Comparison of ENCODE assay signal across 21 cellular contexts in the genomic region with DNA sequence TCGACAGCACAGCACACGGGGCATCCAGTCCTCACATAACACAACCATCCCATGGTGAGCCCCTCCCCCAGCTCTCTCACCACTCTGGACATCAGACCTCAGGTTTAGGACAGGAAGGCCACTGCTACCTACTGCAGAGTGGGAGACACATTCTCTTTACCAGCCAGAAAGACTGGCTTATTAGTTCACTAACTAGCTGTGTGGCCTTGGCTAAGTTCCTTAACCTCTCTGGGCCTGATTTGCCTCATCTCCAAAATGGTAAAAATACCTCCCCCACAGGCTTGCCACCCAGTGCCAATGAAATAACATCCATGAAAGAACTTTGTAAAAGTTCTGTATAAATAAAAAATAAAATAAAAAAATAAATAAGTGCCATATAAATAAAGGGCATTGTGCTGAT. TPM values are rescaled to one million over a fixed set of nuclear protein-coding genes. Genes with fewer than 3 reads are reported as not detected.
DNase-seq lines count a peak whose midpoint lies in the region; ATAC-seq, FAIRE-seq and TF ChIP-seq lines count a peak whose summit lies in the region.
"Had no signal": no experiment of that assay in that cellular context is flagged by ENCODE, and none has a peak within 500 bp of the region (broad histone marks: within the 10 kb centered on the region; RNA-seq: fewer than 3 reads in every experiment).

No MANE protein-coding gene starts in this region.

- no peaks in the 10 kb centered on the region for H4K20me1 ChIP-seq in HepG2 (ENCODE audit: insufficient read depth, low read length)
- no peaks in the 10 kb centered on the region; the same call in 1 of the 2 replicates for H4K20me1 ChIP-seq in K562 (replicated peaks; ENCODE audit: control insufficient read depth, insufficient read depth, low read length)

- H2AFZ ChIP-seq in HepG2 (ENCODE audit: low read length), result no peak overlapping the region
- H2AFZ ChIP-seq in K562 (ENCODE audit: low read depth, low read length), result no peak overlapping the region
- H2AFZ ChIP-seq: GM23338 had no signal

- H3K9ac ChIP-seq in HepG2 (ENCODE audit: insufficient read depth, low read depth, low read length) (no peak overlapping the region), K562 (ENCODE audit: insufficient read depth in 1 of 2, low read depth in 2 of 2, low read length in 2 of 2) (no peak overlapping the region), kidney (ENCODE audit: low read length in 2 of 2) (no peak overlapping the region)

- TF ChIP-seq RAD21 in HepG2 (CRISPR knock-in tag; IDR thresholded peaks at IDR 0.05), result no peak
- no peak for TF ChIP-seq RAD21 in K562 (CRISPR knock-in tag; conservative IDR thresholded peaks at IDR 0.05 in 1 of 2, IDR thresholded peaks at IDR 0.05 in 1 of 2)

- FAIRE-seq in HepG2 (lab: Jason Lieb, UNC), result no peak
- no peak for FAIRE-seq in K562 (lab: Jason Lieb, UNC)
- FAIRE-seq in kidney (lab: Jason Lieb, UNC), result no peak
- FAIRE-seq: D721Med, GM12891, GM18507, H54 had no signal

- DNase-seq in HepG2 (ENCODE audit: low spot score), result no peak
- no peak for DNase-seq in right lobe of liver
- DNase-seq in K562 (ENCODE audit: extremely low read depth in 1 of 4, low spot score in 3 of 4), result no peak
- peak; percentile 14 for DNase-seq in kidney
- DNase-seq in G401 (ENCODE audit: low spot score), result no peak
- DNase-seq: 8988T; C1 segment of cervical spinal cord; CD4-positive, alpha-beta memory T cell; DMS 273 treated with DMSO at 0.1 percent for 48 hours; DMS79; EL; GF-D8 had no signal

- no peak overlapping the region for H3K27ac ChIP-seq in HepG2 (ENCODE audit: extremely low read length, insufficient read depth, low read length)
- no peak overlapping the region for H3K27ac ChIP-seq in right lobe of liver
- no peak overlapping the region for H3K27ac ChIP-seq in K562 (ENCODE audit: extremely low read depth, low read depth, low read length)
- no peak overlapping the region for H3K27ac ChIP-seq in kidney (ENCODE audit: low read depth in 2 of 2, low read length in 2 of 2)

- H3K79me2 ChIP-seq in HepG2 (ENCODE audit: insufficient read depth, low read length) (no peaks in the 10 kb centered on the region), K562 (ENCODE audit: control insufficient read depth, insufficient read depth, low read length) (no peaks in the 10 kb centered on the region)

- no peak overlapping the region for H3K4me2 ChIP-seq in HepG2 (ENCODE audit: low read depth, low read length)
- H3K4me2 ChIP-seq in K562 (ENCODE audit: insufficient read depth, low read length), result no peak overlapping the region
- H3K4me2 ChIP-seq: GM23338 had no signal

- H3K36me3 ChIP-seq in HepG2 (replicated peaks in 1 of 2; ENCODE audit: control insufficient read depth in 1 of 2, insufficient read depth in 2 of 2, low read length in 2 of 2) (no peaks in the 10 kb centered on the region), right lobe of liver (no peaks in the 10 kb centered on the region), K562 (ENCODE audit: control insufficient read depth, insufficient read depth, low read length) (no peaks in the 10 kb centered on the region), kidney (ENCODE audit: control insufficient read depth in 1 of 2, insufficient read depth in 2 of 2, low read length in 2 of 2) (peaks cover 0 to 4% of the 10 kb centered on the region in 2 donors)
- H3K36me3 ChIP-seq: HAP-1 had no signal

- H3K4me1 ChIP-seq in HepG2 (ENCODE audit: insufficient read depth, low read length), result no peaks in the 10 kb centered on the region
- no peaks in the 10 kb centered on the region for H3K4me1 ChIP-seq in right lobe of liver
- no peaks in the 10 kb centered on the region for H3K4me1 ChIP-seq in K562 (replicated peaks in 1 of 2; ENCODE audit: control insufficient read depth in 2 of 2, insufficient read depth in 2 of 2, low read length in 2 of 2)
- H3K4me1 ChIP-seq in kidney (ENCODE audit: control insufficient read depth in 1 of 2, insufficient read depth in 1 of 2, low read depth in 1 of 2, low read length in 2 of 2), result peaks cover 0 to 7% of the 10 kb centered on the region in 2 donors
- H3K4me1 ChIP-seq: HAP-1 had no signal

- H3K4me3 ChIP-seq in HepG2 (replicated peaks in 1 of 3; ENCODE audit: insufficient read depth in 1 of 3, low read depth in 2 of 3, low read length in 3 of 3) (no peak overlapping the region), right lobe of liver (no peak overlapping the region), K562 (no peak overlapping the region), kidney (ENCODE audit: low read length in 2 of 2) (no peak overlapping the region)
- H3K4me3 ChIP-seq: GM23338, HAP-1 had no signal

- H3K9me1 ChIP-seq in K562 (ENCODE audit: control insufficient read depth, insufficient read depth, low read length), result no peaks in the 10 kb centered on the region

- BruUV-seq in HepG2 (replicated peaks; lab: Mats Ljungman, UMichigan) (no TSS peak), K562 (replicated peaks; lab: Mats Ljungman, UMichigan) (no TSS peak)

- TF ChIP-seq EP300 in HepG2 (IDR thresholded peaks at IDR 0.05; ENCODE audit: low read depth in 2 of 2, low read length in 2 of 2), result no peak
- no peak for TF ChIP-seq EP300 in HepG2 (CRISPR knock-in tag; IDR thresholded peaks at IDR 0.05; ENCODE audit: borderline replicate concordance)
- TF ChIP-seq EP300 in K562 (IDR thresholded peaks at IDR 0.05; ENCODE audit: low read length), result no peak

- peaks cover 0 to 1% of the 10 kb centered on the region in 2 experiments; a peak in 2 of 5 replicates for H3K27me3 ChIP-seq in HepG2 (ENCODE audit: control insufficient read depth in 1 of 2, insufficient read depth in 2 of 2, low read length in 2 of 2)
- no peaks in the 10 kb centered on the region for H3K27me3 ChIP-seq in right lobe of liver
- peaks cover 13 to 46% of the 10 kb centered on the region in 2 experiments; a peak in 4 of 5 replicates for H3K27me3 ChIP-seq in K562 (ENCODE audit: control insufficient read depth in 2 of 2, insufficient read depth in 2 of 2, low read length in 2 of 2)

- POLR2A ChIA-PET in HepG2 (lab: Yijun Ruan, JAX), result no interaction called here
- POLR2A ChIA-PET in K562 (lab: Yijun Ruan, JAX), result interaction anchor here (0.7 to 1.0 kb wide), 2 partner anchors 9 to 20 kb away, joined by 3 to 4 read pairs; no protein-coding TSS in a partner anchor

- ATAC-seq in HepG2, result no peak
- no peak for ATAC-seq in right lobe of liver
- no peak for ATAC-seq in K562
- ATAC-seq in HG03159 (IDR thresholded peaks at IDR 0.05; ENCODE audit: unreplicated experiment), result no peak
- ATAC-seq: GM23338 had no signal

- H3K9me3 ChIP-seq in HepG2 (ENCODE audit: low read length) (no peaks in the 10 kb centered on the region), right lobe of liver (no peaks in the 10 kb centered on the region), K562 (replicated peaks; ENCODE audit: control insufficient read depth, insufficient read depth, low read depth, low read length) (no peaks in the 10 kb centered on the region), kidney (ENCODE audit: control insufficient read depth in 1 of 2, low read length in 2 of 2) (no peaks in the 10 kb centered on the region)
- H3K9me3 ChIP-seq: HAP-1 had no signal

- CTCF ChIA-PET in HepG2 (lab: Yijun Ruan, JAX; ENCODE audit: low intra/inter-chr PET ratio, low total read pairs), result no interaction called here
- CTCF ChIA-PET in K562 (lab: Yijun Ruan, JAX; ENCODE audit: low intra/inter-chr PET ratio), result no interaction called here

- 5% methylated on average over 2 of the region's 2 CpGs for WGBS in HepG2 (ENCODE audit: low lambda C conversion rate)
- WGBS in right lobe of liver (ENCODE audit: insufficient coverage, low coverage, low lambda C conversion rate, missing lambda C conversion rate), result 25% methylated on average over 2 of the region's 2 CpGs
- WGBS in K562 (ENCODE audit: insufficient coverage, low coverage, missing lambda C conversion rate), result 0% methylated on average over 2 of the region's 2 CpGs

- no peak for TF ChIP-seq POLR2A in HepG2 (IDR thresholded peaks at IDR 0.05; ENCODE audit: insufficient read depth in 1 of 2, low read depth in 2 of 2, low read length in 2 of 2)
- no peak for TF ChIP-seq POLR2A in right lobe of liver (IDR thresholded peaks at IDR 0.05)
- TF ChIP-seq POLR2A in K562 (conservative IDR thresholded peaks at IDR 0.05), result no peak

- no peak for TF ChIP-seq CTCF in HepG2 (CRISPR knock-in tag; IDR thresholded peaks at IDR 0.05)
- TF ChIP-seq CTCF in right lobe of liver (IDR thresholded peaks at IDR 0.05), result no peak
- TF ChIP-seq CTCF in K562 (IDR thresholded peaks at IDR 0.05 in 2 of 3, conservative IDR thresholded peaks at IDR 0.05 in 1 of 3; ENCODE audit: insufficient read depth in 2 of 3, low read depth in 1 of 3, low read length in 3 of 3), result no peak
- TF ChIP-seq CTCF in kidney (IDR thresholded peaks at IDR 0.05; ENCODE audit: borderline replicate concordance, extremely low read depth, insufficient read depth), result no peak

- intact Hi-C loops in HepG2 (cut with micrococcal nuclease; ENCODE audit: unreplicated experiment), result no loop called here
- intact Hi-C loops in right lobe of liver (cut with DNase I), result no loop called here
- intact Hi-C loops in K562 (cut with micrococcal nuclease), result no loop called here
- intact Hi-C loops in kidney (cut with DNase I), result no loop called here

- in situ Hi-C loops in HepG2 (cut with HindIII; ENCODE audit: extremely low pct_ligation_motif_present, low pct_unique_long_range_greater_than_20kb) (loop anchor here (25.0 kb wide), 1 partner anchor 275 kb away; no protein-coding TSS in a partner anchor), K562 (cut with MboI) (no loop called here), G401 (cut with HindIII; ENCODE audit: low sequenced_read_pairs) (no loop called here)

RNA-seq across cellular contexts. Expression of gene USH1C, which starts 32.1 kb away (rescaled TPM):
- not detected in 2 replicates for total RNA-seq in HepG2 (2016; rRNA removed; fragmentation: Illumina TruSeq; extraction: Trizol)
- not detected in 2 replicates for total RNA-seq in HepG2 (2016; cell fraction: cytosol; rRNA removed; fragmentation: Illumina TruSeq; extraction: Trizol; ENCODE audit: low read depth)
- not detected in 2 replicates for total RNA-seq in HepG2 (2016; cell fraction: insoluble cytoplasmic fraction; rRNA removed; fragmentation: Illumina TruSeq; extraction: Trizol)
- total RNA-seq in HepG2 (2016; cell fraction: membrane; rRNA removed; fragmentation: Illumina TruSeq; extraction: Trizol), result not detected in 2 replicates
- not detected in 2 replicates for total RNA-seq in HepG2 (2016; cell fraction: nucleus; rRNA removed; fragmentation: Illumina TruSeq; extraction: Trizol)
- polyA plus RNA-seq in HepG2 (2011; rRNA removed), result not detected in 2 replicates
- polyA plus RNA-seq in HepG2 (2011; cell fraction: cytosol; rRNA removed), result 0.07 TPM in 1 of 2 replicates, not detected in the other
- 0.14 TPM in 1 of 2 replicates, not detected in the other for polyA plus RNA-seq in HepG2 (2011; cell fraction: nucleus; rRNA removed)
- polyA plus RNA-seq in HepG2 (2012), result not detected in 2 replicates
- not detected in 2 replicates for polyA plus RNA-seq in HepG2 (2016; cell fraction: cytosol; fragmentation: Illumina TruSeq; extraction: Trizol; ENCODE audit: low read depth)
- not detected in 2 replicates for polyA plus RNA-seq in HepG2 (2016; cell fraction: insoluble cytoplasmic fraction; fragmentation: Illumina TruSeq; extraction: Trizol; ENCODE audit: low read depth)
- polyA plus RNA-seq in HepG2 (2016; cell fraction: membrane; fragmentation: Illumina TruSeq; extraction: Trizol; ENCODE audit: low read depth), result not detected in 2 replicates
- polyA plus RNA-seq in HepG2 (2016; cell fraction: nucleus; fragmentation: Illumina TruSeq; extraction: Trizol; ENCODE audit: insufficient read depth, low read depth), result not detected in 2 replicates
- 32.5 TPM in 1 of 2 replicates, not detected in the other for polyA minus RNA-seq in HepG2 (2011; rRNA and poly(A)+ RNA removed; ENCODE audit: low replicate concordance)
- polyA minus RNA-seq in HepG2 (2011; cell fraction: cytosol; rRNA and poly(A)+ RNA removed), result not detected in 2 replicates
- not detected in 2 replicates for polyA minus RNA-seq in HepG2 (2011; cell fraction: nucleus; rRNA and poly(A)+ RNA removed)
- total RNA-seq in right lobe of liver, result 1 to 10 TPM in 1 of 6 experiments, under 1 TPM in 5; 0.15 to 1.2 (median 0.58) TPM
- total RNA-seq in K562 (2011; cell fraction: chromatin; rRNA removed; ENCODE audit: low replicate concordance), result 0.14 TPM in 1 of 2 replicates, not detected in the other
- not detected in 2 replicates for total RNA-seq in K562 (2011; cell fraction: nucleolus; rRNA removed)
- total RNA-seq in K562 (2011; cell fraction: nucleoplasm; rRNA removed), result not detected in 2 replicates
- not detected in 2 replicates for total RNA-seq in K562 (2014; rRNA removed)
- total RNA-seq in K562 (2014; rRNA removed; fragmentation: Illumina TruSeq; extraction: Trizol), result not detected in 2 replicates
- not detected in 2 replicates for total RNA-seq in K562 (2015; rRNA removed; fragmentation: Illumina TruSeq; extraction: Trizol)
- not detected in 2 replicates for total RNA-seq in K562 (2021)
- polyA plus RNA-seq in K562 (2011; rRNA removed), result not detected in 2 replicates
- polyA plus RNA-seq in K562 (2011; cell fraction: cytosol; rRNA removed), result not detected in 2 replicates
- not detected in 2 replicates for polyA plus RNA-seq in K562 (2011; cell fraction: nucleus; rRNA removed)
- polyA plus RNA-seq in K562 (2012), result not detected in 2 replicates
- not detected in 2 replicates for polyA plus RNA-seq in K562 (2014; fragmentation: Illumina TruSeq; extraction: Trizol)
- polyA plus RNA-seq in K562 (2014; fragmentation: Nextera tagmentation; extraction: Ambion mirVana), result not detected
- 0.04 TPM in 1 of 2 replicates, not detected in the other for polyA plus RNA-seq in K562 (2014; rRNA removed)
- not detected in 2 replicates for polyA minus RNA-seq in K562 (2011; rRNA and poly(A)+ RNA removed)
- not detected in 2 replicates for polyA minus RNA-seq in K562 (2011; cell fraction: cytosol; rRNA and poly(A)+ RNA removed)
- polyA minus RNA-seq in K562 (2011; cell fraction: nucleus; rRNA and poly(A)+ RNA removed), result not detected in 2 replicates
- total RNA-seq in kidney, result 38.6 TPM
- 107 TPM for polyA plus RNA-seq in kidney (ENCODE audit: insufficient read depth, low read depth, low replicate concordance)
- not detected in 2 replicates for total RNA-seq in G401 (2014; rRNA removed; shearing (Covaris generic))
- total RNA-seq: A673; CD4-positive, alpha-beta memory T cell had no signal
- polyA plus RNA-seq: BJ; CD4-positive, alpha-beta memory T cell had no signal

RNA-seq across cellular contexts. Expression of gene OTOG, which starts 35.0 kb away (rescaled TPM):
- total RNA-seq in HepG2 (2016; rRNA removed; fragmentation: Illumina TruSeq; extraction: Trizol) (not detected in 2 replicates), right lobe of liver (not detected), K562 (2014; rRNA removed) (not detected in 2 replicates), K562 (2014; rRNA removed; fragmentation: Illumina TruSeq; extraction: Trizol) (not detected in 2 replicates), K562 (2015; rRNA removed; fragmentation: Illumina TruSeq; extraction: Trizol) (not detected in 2 replicates), K562 (2021) (not detected in 2 replicates), kidney (0.06 TPM)
- not detected in 2 replicates for total RNA-seq in HepG2 (2016; cell fraction: cytosol; rRNA removed; fragmentation: Illumina TruSeq; extraction: Trizol; ENCODE audit: low read depth)
- total RNA-seq in HepG2 (2016; cell fraction: insoluble cytoplasmic fraction; rRNA removed; fragmentation: Illumina TruSeq; extraction: Trizol), result not detected in 2 replicates
- not detected in 2 replicates for total RNA-seq in HepG2 (2016; cell fraction: membrane; rRNA removed; fragmentation: Illumina TruSeq; extraction: Trizol)
- not detected in 2 replicates for total RNA-seq in HepG2 (2016; cell fraction: nucleus; rRNA removed; fragmentation: Illumina TruSeq; extraction: Trizol)
- polyA plus RNA-seq in HepG2 (2011; rRNA removed) (not detected in 2 replicates), K562 (2011; rRNA removed) (not detected in 2 replicates), K562 (2014; fragmentation: Illumina TruSeq; extraction: Trizol) (not detected in 2 replicates), K562 (2014; fragmentation: Nextera tagmentation; extraction: Ambion mirVana) (not detected), K562 (2014; rRNA removed) (not detected in 2 replicates), kidney (ENCODE audit: insufficient read depth, low read depth, low replicate concordance) (not detected)
- not detected in 2 replicates for polyA plus RNA-seq in HepG2 (2011; cell fraction: cytosol; rRNA removed)
- polyA plus RNA-seq in HepG2 (2011; cell fraction: nucleus; rRNA removed), result not detected in 2 replicates
- not detected in 2 replicates for polyA plus RNA-seq in HepG2 (2012)
- polyA plus RNA-seq in HepG2 (2016; cell fraction: cytosol; fragmentation: Illumina TruSeq; extraction: Trizol; ENCODE audit: low read depth), result not detected in 2 replicates
- not detected in 2 replicates for polyA plus RNA-seq in HepG2 (2016; cell fraction: insoluble cytoplasmic fraction; fragmentation: Illumina TruSeq; extraction: Trizol; ENCODE audit: low read depth)
- polyA plus RNA-seq in HepG2 (2016; cell fraction: membrane; fragmentation: Illumina TruSeq; extraction: Trizol; ENCODE audit: low read depth), result not detected in 2 replicates
- polyA plus RNA-seq in HepG2 (2016; cell fraction: nucleus; fragmentation: Illumina TruSeq; extraction: Trizol; ENCODE audit: insufficient read depth, low read depth), result not detected in 2 replicates
- 0.84 TPM in 1 of 2 replicates, not detected in the other for polyA minus RNA-seq in HepG2 (2011; rRNA and poly(A)+ RNA removed; ENCODE audit: low replicate concordance)
- polyA minus RNA-seq in HepG2 (2011; cell fraction: cytosol; rRNA and poly(A)+ RNA removed), result not detected in 2 replicates
- not detected in 2 replicates for polyA minus RNA-seq in HepG2 (2011; cell fraction: nucleus; rRNA and poly(A)+ RNA removed)
- not detected in 2 replicates for total RNA-seq in K562 (2011; cell fraction: chromatin; rRNA removed; ENCODE audit: low replicate concordance)
- not detected in 2 replicates for total RNA-seq in K562 (2011; cell fraction: nucleolus; rRNA removed)
- not detected in 2 replicates for total RNA-seq in K562 (2011; cell fraction: nucleoplasm; rRNA removed)
- not detected in 2 replicates for polyA plus RNA-seq in K562 (2011; cell fraction: cytosol; rRNA removed)
- polyA plus RNA-seq in K562 (2011; cell fraction: nucleus; rRNA removed), result not detected in 2 replicates
- polyA plus RNA-seq in K562 (2012), result 0.07 TPM in 1 of 2 replicates, not detected in the other
- polyA minus RNA-seq in K562 (2011; rRNA and poly(A)+ RNA removed), result not detected in 2 replicates
- not detected in 2 replicates for polyA minus RNA-seq in K562 (2011; cell fraction: cytosol; rRNA and poly(A)+ RNA removed)
- not detected in 2 replicates for polyA minus RNA-seq in K562 (2011; cell fraction: nucleus; rRNA and poly(A)+ RNA removed)
- not detected in 2 replicates for total RNA-seq in G401 (2014; rRNA removed; shearing (Covaris generic))
- total RNA-seq: A673; CD4-positive, alpha-beta memory T cell had no signal
- polyA plus RNA-seq: BJ; CD4-positive, alpha-beta memory T cell had no signal

RNA-seq across cellular contexts. Expression of gene ABCC8, which starts 35.5 kb away (rescaled TPM):
- total RNA-seq in HepG2 (2016; rRNA removed; fragmentation: Illumina TruSeq; extraction: Trizol), result not detected in 2 replicates
- total RNA-seq in HepG2 (2016; cell fraction: cytosol; rRNA removed; fragmentation: Illumina TruSeq; extraction: Trizol; ENCODE audit: low read depth), result not detected in 2 replicates
- total RNA-seq in HepG2 (2016; cell fraction: insoluble cytoplasmic fraction; rRNA removed; fragmentation: Illumina TruSeq; extraction: Trizol), result not detected in 2 replicates
- not detected in 2 replicates for total RNA-seq in HepG2 (2016; cell fraction: membrane; rRNA removed; fragmentation: Illumina TruSeq; extraction: Trizol)
- total RNA-seq in HepG2 (2016; cell fraction: nucleus; rRNA removed; fragmentation: Illumina TruSeq; extraction: Trizol), result not detected in 2 replicates
- not detected in 2 replicates for polyA plus RNA-seq in HepG2 (2011; rRNA removed)
- not detected in 2 replicates for polyA plus RNA-seq in HepG2 (2011; cell fraction: cytosol; rRNA removed)
- polyA plus RNA-seq in HepG2 (2011; cell fraction: nucleus; rRNA removed), result 0.03 TPM in 1 of 2 replicates, not detected in the other
- not detected in 2 replicates for polyA plus RNA-seq in HepG2 (2012)
- not detected in 2 replicates for polyA plus RNA-seq in HepG2 (2016; cell fraction: cytosol; fragmentation: Illumina TruSeq; extraction: Trizol; ENCODE audit: low read depth)
- not detected in 2 replicates for polyA plus RNA-seq in HepG2 (2016; cell fraction: insoluble cytoplasmic fraction; fragmentation: Illumina TruSeq; extraction: Trizol; ENCODE audit: low read depth)
- polyA plus RNA-seq in HepG2 (2016; cell fraction: membrane; fragmentation: Illumina TruSeq; extraction: Trizol; ENCODE audit: low read depth), result not detected in 2 replicates
- not detected in 2 replicates for polyA plus RNA-seq in HepG2 (2016; cell fraction: nucleus; fragmentation: Illumina TruSeq; extraction: Trizol; ENCODE audit: insufficient read depth, low read depth)
- 9.4 TPM in 1 of 2 replicates, not detected in the other for polyA minus RNA-seq in HepG2 (2011; rRNA and poly(A)+ RNA removed; ENCODE audit: low replicate concordance)
- polyA minus RNA-seq in HepG2 (2011; cell fraction: cytosol; rRNA and poly(A)+ RNA removed), result not detected in 2 replicates
- 1.0 TPM in 1 of 2 replicates, not detected in the other for polyA minus RNA-seq in HepG2 (2011; cell fraction: nucleus; rRNA and poly(A)+ RNA removed)
- 1 to 10 TPM in 2 of 6 experiments, not detected in 4; 1.3 to 1.5 TPM for total RNA-seq in right lobe of liver
- total RNA-seq in K562 (2011; cell fraction: chromatin; rRNA removed; ENCODE audit: low replicate concordance), result not detected in 2 replicates
- total RNA-seq in K562 (2011; cell fraction: nucleolus; rRNA removed), result not detected in 2 replicates
- not detected in 2 replicates for total RNA-seq in K562 (2011; cell fraction: nucleoplasm; rRNA removed)
- not detected in 2 replicates for total RNA-seq in K562 (2014; rRNA removed)
- not detected in 2 replicates for total RNA-seq in K562 (2014; rRNA removed; fragmentation: Illumina TruSeq; extraction: Trizol)
- total RNA-seq in K562 (2015; rRNA removed; fragmentation: Illumina TruSeq; extraction: Trizol), result not detected in 2 replicates
- total RNA-seq in K562 (2021), result 0.27 TPM in 1 of 2 replicates, not detected in the other
- polyA plus RNA-seq in K562 (2011; rRNA removed), result not detected in 2 replicates
- polyA plus RNA-seq in K562 (2011; cell fraction: cytosol; rRNA removed), result 0.03 TPM in 1 of 2 replicates, not detected in the other
- 0.17 TPM in 1 of 2 replicates, not detected in the other for polyA plus RNA-seq in K562 (2011; cell fraction: nucleus; rRNA removed)
- polyA plus RNA-seq in K562 (2012), result 0.47 TPM in 1 of 2 replicates, not detected in the other
- polyA plus RNA-seq in K562 (2014; fragmentation: Illumina TruSeq; extraction: Trizol), result not detected in 2 replicates
- not detected for polyA plus RNA-seq in K562 (2014; fragmentation: Nextera tagmentation; extraction: Ambion mirVana)
- not detected in 2 replicates for polyA plus RNA-seq in K562 (2014; rRNA removed)
- polyA minus RNA-seq in K562 (2011; rRNA and poly(A)+ RNA removed), result not detected in 2 replicates
- not detected in 2 replicates for polyA minus RNA-seq in K562 (2011; cell fraction: cytosol; rRNA and poly(A)+ RNA removed)
- polyA minus RNA-seq in K562 (2011; cell fraction: nucleus; rRNA and poly(A)+ RNA removed), result not detected in 2 replicates
- total RNA-seq in kidney, result 1.3 TPM
- polyA plus RNA-seq in kidney (ENCODE audit: insufficient read depth, low read depth, low replicate concordance), result 3.2 TPM
- 0.47 and 1.1 TPM in 2 replicates for total RNA-seq in G401 (2014; rRNA removed; shearing (Covaris generic))
- total RNA-seq: A673; CD4-positive, alpha-beta memory T cell had no signal
- polyA plus RNA-seq: BJ; CD4-positive, alpha-beta memory T cell had no signal

Comparison
In these comparisons a context has a peak if more than half of its experiments do, and no peak if none do; other contexts are left out.
1. RNA of gene USH1C, which starts 32.1 kb away (total RNA-seq): 38.6 TPM in kidney (single experiment); 0.15 to 1.2 TPM in right lobe of liver, not detected in HepG2, 0.14 TPM in K562 and not detected in G401; every median in the first group is over 10 times any median in the second.
2. Of the 241 proteins assayed by ChIP-seq in both HepG2 and K562: peak only in HepG2: none; only in K562: ZFP36; in both: none; in neither: 239; mixed calls (peak in some experiments, not most) for 1.